Comparison of ENCODE assay signal across 15 cellular contexts in the genomic region with DNA sequence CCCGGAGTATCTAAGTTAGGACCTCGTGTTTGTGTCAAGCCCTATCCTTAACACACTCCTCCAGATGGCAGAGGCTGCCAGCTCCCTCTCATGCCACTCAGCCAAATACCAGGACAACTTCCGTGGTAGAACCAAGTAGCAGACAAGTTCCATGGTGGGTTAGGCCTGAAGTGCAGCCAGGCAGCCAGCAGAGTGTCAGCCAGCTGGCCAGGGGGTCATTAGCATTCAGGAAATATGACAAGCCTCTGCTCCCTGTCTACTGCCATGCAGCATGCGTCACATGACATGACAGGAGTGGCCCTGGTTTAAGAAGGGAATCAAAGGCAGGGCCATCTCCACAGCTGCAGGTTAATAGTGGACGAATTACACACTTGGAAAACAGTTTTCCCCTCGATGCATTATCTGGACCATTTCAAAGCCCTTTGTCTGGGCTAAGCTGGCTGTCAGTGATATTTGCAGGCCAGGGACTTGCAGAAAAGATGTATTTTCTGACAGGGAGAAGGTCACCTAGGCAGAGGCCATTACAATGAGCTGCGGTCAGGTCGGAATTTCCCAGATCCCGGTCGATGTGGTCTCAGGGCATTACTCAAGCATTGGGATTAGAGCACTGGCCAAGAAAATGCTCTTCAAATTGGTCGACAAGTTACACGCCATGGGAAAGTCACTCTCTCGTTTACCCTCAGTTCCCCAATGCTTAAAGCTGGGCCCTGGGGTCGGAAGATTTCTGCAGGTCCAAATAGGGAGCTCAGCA.
DNase-seq lines count a peak whose midpoint lies in the region; ATAC-seq, FAIRE-seq and TF ChIP-seq lines count a peak whose summit lies in the region.
"Had no signal": no experiment of that assay in that cellular context is flagged by ENCODE, and none has a peak within 500 bp of the region (broad histone marks: within the 10 kb centered on the region; RNA-seq: fewer than 3 reads in every experiment).

No MANE protein-coding gene starts in this region.

- peak; percentile 89 for FAIRE-seq in RCC 7860 (lab: Jason Lieb, UNC)

- H3K4me1 ChIP-seq in heart left ventricle: peaks cover 0 to 35% (median 9%) of the 10 kb centered on the region in 12 donors
- H3K4me1 ChIP-seq in left ventricle myocardium inferior: peaks cover 29% of the 10 kb centered on the region
- no peaks in the 10 kb centered on the region for H3K4me1 ChIP-seq in upper lobe of right lung
- H3K4me1 ChIP-seq: adrenal gland had no signal

- ATAC-seq in heart left ventricle: peak; percentile 51 to 88 (median 80)
- ATAC-seq in left lobe of liver: peak; percentile 31
- ATAC-seq in upper lobe of right lung: peak; percentile 89
- ATAC-seq: sciatic nerve had no signal

- peak in 2 of 5 donors; percentile 51 to 65 for DNase-seq in heart left ventricle
- DNase-seq in left ventricle myocardium inferior: no peak
- DNase-seq in RCC 7860 (ENCODE audit: low spot score): peak; percentile 87
- DNase-seq in left lobe of liver (ENCODE audit: low spot score): no peak
- DNase-seq in upper lobe of right lung: peak; percentile 74
- no peak for DNase-seq in NCI-H446 treated with DMSO at 0.1 percent for 48 hours (lab: John Stamatoyannopoulos, UW)
- no peak for DNase-seq in activated naive CD4-positive, alpha-beta T cell (lab: John Stamatoyannopoulos, UW)
- no peak for DNase-seq in dermis blood vessel endothelial cell
- DNase-seq: activated T-cell treated with anti-CD3 and anti-CD28 coated beads, Interleukin-2, amount 50 U/mL, for 1 hour; adrenal gland; AML-193; GM23248; stimulated activated naive CD4-positive, alpha-beta T cell treated with Interleukin-2 at 50 U/mL for 16 hours; SW 1271 had no signal

- H3K9me3 ChIP-seq in heart left ventricle (no peaks in the 10 kb centered on the region), left ventricle myocardium inferior (replicated peaks) (no peaks in the 10 kb centered on the region), upper lobe of right lung (no peaks in the 10 kb centered on the region)
- H3K9me3 ChIP-seq: adrenal gland had no signal

- intact Hi-C loops in heart left ventricle (cut with DNase I) (no loop called here), left ventricle myocardium inferior (cut with micrococcal nuclease) (no loop called here), upper lobe of right lung (cut with DNase I) (no loop called here)

- no peak overlapping the region for H3K4me3 ChIP-seq in heart left ventricle
- H3K4me3 ChIP-seq in left ventricle myocardium inferior: no peak overlapping the region
- no peak overlapping the region for H3K4me3 ChIP-seq in upper lobe of right lung
- H3K4me3 ChIP-seq: adrenal gland, GM23248 had no signal

- TF ChIP-seq POLR2A in heart left ventricle (IDR thresholded peaks at IDR 0.05): no peak

- WGBS in heart left ventricle, 4 donors: 67 to 72% (median 70%) methylated on average over 14 of the region's 14 CpGs

- TF ChIP-seq CTCF in heart left ventricle (IDR thresholded peaks at IDR 0.05) (no peak), left ventricle myocardium inferior (IDR thresholded peaks at IDR 0.05; ENCODE audit: borderline replicate concordance) (no peak), upper lobe of right lung (IDR thresholded peaks at IDR 0.05) (no peak)

- H3K27me3 ChIP-seq in heart left ventricle (no peaks in the 10 kb centered on the region), left ventricle myocardium inferior (ENCODE audit: low read depth) (peaks cover 18% of the 10 kb centered on the region), upper lobe of right lung (no peaks in the 10 kb centered on the region)
- H3K27me3 ChIP-seq: adrenal gland had no signal

- H3K36me3 ChIP-seq in heart left ventricle (no peaks in the 10 kb centered on the region), left ventricle myocardium inferior (no peaks in the 10 kb centered on the region), upper lobe of right lung (no peaks in the 10 kb centered on the region)
- H3K36me3 ChIP-seq: adrenal gland had no signal

- H3K27ac ChIP-seq in heart left ventricle (no peak overlapping the region), left ventricle myocardium inferior (replicated peaks) (no peak overlapping the region), upper lobe of right lung (no peak overlapping the region)
- H3K27ac ChIP-seq: adrenal gland, GM23248 had no signal

Comparison
In these comparisons a context has a peak if more than half of its experiments do, and no peak if none do; other contexts are left out.
1. ATAC-seq: peak in every context shown above with its lines; median percentile 89 in upper lobe of right lung; 80 in heart left ventricle; 31 in left lobe of liver.
2. DNase-seq: peak in RCC 7860 (single experiment) and upper lobe of right lung (single experiment); none in left ventricle myocardium inferior (single experiment), left lobe of liver (single experiment), NCI-H446 treated with DMSO at 0.1 percent for 48 hours (single experiment), activated naive CD4-positive, alpha-beta T cell (0 of 4) and dermis blood vessel endothelial cell (single experiment).